Comparison of ENCODE assay signal across 1 cellular context in genomic region chr10:5404188-5405041, GRCh38.
TF ChIP-seq lines count a peak whose summit lies in the region.

Gene TUBAL3, minus strand, starts transcription at chr10:5404828. Its CDS starts 36 bp downstream, at chr10:5404792.

TF ChIP-seq in K562, 482 proteins besides CTCF, POLR2A, EP300 and RAD21 (continued from another document and continues in another):
- TF ChIP-seq ATF4 (CRISPR knock-in tag; IDR thresholded peaks at IDR 0.05) (no peak), ZFP36 (IDR thresholded peaks at IDR 0.05; ENCODE audit: low read depth, low read length, partially characterized antibody) (peak; percentile 19), ZNF644 (tag; IDR thresholded peaks at IDR 0.05; ENCODE audit: low read depth) (no peak), ETV1 (tag; conservative IDR thresholded peaks at IDR 0.05; ENCODE audit: low read depth) (peak; percentile 89), FOXM1 (IDR thresholded peaks at IDR 0.05; ENCODE audit: low read depth) (peak; percentile 44), FOXM1 (CRISPR knock-in tag; IDR thresholded peaks at IDR 0.05; ENCODE audit: low read depth) (no peak), PTBP1 (IDR thresholded peaks at IDR 0.05; ENCODE audit: low read depth, low read length) (no peak), MAX (CRISPR knock-in tag; IDR thresholded peaks at IDR 0.05) (no peak), CEBPZ (IDR thresholded peaks at IDR 0.05; ENCODE audit: borderline replicate concordance, low read depth, low read length) (no peak), ZNF785 (CRISPR knock-in tag; IDR thresholded peaks at IDR 0.05) (no peak), ZNF224 (CRISPR knock-in tag; IDR thresholded peaks at IDR 0.05) (no peak), MGA (IDR thresholded peaks at IDR 0.05) (peak; percentile 36; the same call in 1 of the 2 replicates), MEF2D (tag; conservative IDR thresholded peaks at IDR 0.05; ENCODE audit: low read depth) (no peak), PHF20 (IDR thresholded peaks at IDR 0.05; ENCODE audit: partially characterized antibody) (no peak), RCOR1 (IDR thresholded peaks at IDR 0.05; ENCODE audit: borderline replicate concordance in 1 of 2, low read depth in 2 of 2, low read length in 2 of 2) (peak in 1 of 2 experiments; percentile 80; a peak in 2 of 4 replicates), BCL6 (CRISPR knock-in tag; IDR thresholded peaks at IDR 0.05) (no peak), E2F4 (CRISPR knock-in tag; IDR thresholded peaks at IDR 0.05; ENCODE audit: low read depth) (no peak), ELK1 (CRISPR knock-in tag; IDR thresholded peaks at IDR 0.05) (no peak), ERF (CRISPR knock-in tag; IDR thresholded peaks at IDR 0.05) (no peak), ZBTB17 (CRISPR knock-in tag; IDR thresholded peaks at IDR 0.05) (no peak), MITF (IDR thresholded peaks at IDR 0.05) (no peak), ZFP30 (CRISPR knock-in tag; IDR thresholded peaks at IDR 0.05; ENCODE audit: borderline replicate concordance) (no peak), ZNF121 (CRISPR knock-in tag; conservative IDR thresholded peaks at IDR 0.05) (no peak), POLR2AphosphoS5 (IDR thresholded peaks at IDR 0.05; ENCODE audit: control insufficient read depth, insufficient read depth, low read depth, low read length) (peak; percentile 37; the same call in 1 of the 2 replicates), MEIS2 (IDR thresholded peaks at IDR 0.05; ENCODE audit: partially characterized antibody) (no peak), ADNP (tag; IDR thresholded peaks at IDR 0.05) (0 out of 2 replicates have a peak, but pooled peaks have one; percentile 51), ARID1B (IDR thresholded peaks at IDR 0.05) (peak; percentile 49; the same call in 1 of the 2 replicates), SOX6 (IDR thresholded peaks at IDR 0.05) (peak; percentile 68), ZNF124 (CRISPR knock-in tag; IDR thresholded peaks at IDR 0.05) (no peak), ZNF507 (tag; conservative IDR thresholded peaks at IDR 0.05) (no peak), JUNB (CRISPR knock-in tag; conservative IDR thresholded peaks at IDR 0.05) (no peak)
